In genomic region chr14:24406416-24406815, GRCh38 we compare ENCODE assay signal across 10 cellular contexts.
"Had no signal": no experiment of that assay in that cellular context is flagged by ENCODE, and none has a peak within 500 bp of the region (broad histone marks: within the 10 kb centered on the region; RNA-seq: fewer than 3 reads in every experiment).

No MANE protein-coding gene starts in this region.

- H3K36me3 ChIP-seq: HAP-1 had no signal

- H3K4me3 Mint-ChIP-seq: HFFc6 had no signal

- H3K9ac ChIP-seq: GM23248 had no signal

- H3K9me3 ChIP-seq: HAP-1 had no signal

- FAIRE-seq: H54, K562 had no signal

- DNase-seq: GM23248, GOT3, HFFc6, IMR-90, KG1 had no signal

- H3K4me3 ChIP-seq: GM23248, HAP-1, K562 had no signal

- ATAC-seq: HCT116, K562 had no signal

- H3K27ac ChIP-seq: GM23248, HL-60 had no signal

- H3K27ac Mint-ChIP-seq: HFFc6 had no signal

- H3K9me3 Mint-ChIP-seq: HFFc6 had no signal

- H2AFZ ChIP-seq: GM23248 had no signal
